ENCODE assay signal across 1 cellular context in the genomic region with DNA sequence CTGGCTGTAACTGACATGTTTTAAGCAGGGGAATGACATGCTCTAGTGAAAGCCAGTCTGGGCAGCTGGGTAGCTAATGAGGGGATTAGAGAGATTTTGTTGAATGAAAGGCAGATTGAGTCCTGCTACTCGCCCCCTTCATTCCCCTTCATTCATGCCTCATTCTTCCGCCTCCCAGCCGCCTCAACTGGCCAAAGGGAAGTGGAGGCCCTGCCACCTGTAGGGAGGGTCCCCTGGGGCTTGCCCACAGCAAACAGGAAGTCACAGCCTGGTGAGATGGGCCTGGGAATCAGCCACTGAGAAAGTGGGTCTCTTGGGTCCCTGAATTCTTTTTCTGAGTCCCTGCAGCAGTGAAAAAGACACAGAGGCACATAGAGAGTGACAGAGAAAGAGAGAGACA.
TF ChIP-seq lines count a peak whose summit lies in the region.

No MANE protein-coding gene starts in this region.

TF ChIP-seq in HepG2, 621 proteins besides CTCF, POLR2A, EP300 and RAD21:
- TF ChIP-seq ZNF558 (CRISPR knock-in tag; IDR thresholded peaks at IDR 0.05; ENCODE audit: borderline replicate concordance): no peak
- TF ChIP-seq KMT2A (CRISPR knock-in tag; IDR thresholded peaks at IDR 0.05): no peak
- 0 out of 2 replicates have a peak, but pooled peaks have one; percentile 17 for TF ChIP-seq ZNF687 (CRISPR knock-in tag; IDR thresholded peaks at IDR 0.05)
- TF ChIP-seq ZNF780A (CRISPR knock-in tag; IDR thresholded peaks at IDR 0.05): no peak
- TF ChIP-seq, protein P1, sequence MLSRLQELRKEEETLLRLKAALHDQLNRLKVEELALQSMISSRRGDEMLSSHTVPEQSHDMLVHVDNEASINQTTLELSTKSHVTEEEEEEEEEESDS (CRISPR knock-in tag; IDR thresholded peaks at IDR 0.05; ENCODE audit: borderline replicate concordance): no peak
- TF ChIP-seq ZNF350 (CRISPR knock-in tag; IDR thresholded peaks at IDR 0.05; ENCODE audit: borderline replicate concordance, low read depth): no peak
TF ChIP-seq in HepG2: peak in this region for 1.
